ENCODE assay signal across 17 cellular contexts in the genomic region with DNA sequence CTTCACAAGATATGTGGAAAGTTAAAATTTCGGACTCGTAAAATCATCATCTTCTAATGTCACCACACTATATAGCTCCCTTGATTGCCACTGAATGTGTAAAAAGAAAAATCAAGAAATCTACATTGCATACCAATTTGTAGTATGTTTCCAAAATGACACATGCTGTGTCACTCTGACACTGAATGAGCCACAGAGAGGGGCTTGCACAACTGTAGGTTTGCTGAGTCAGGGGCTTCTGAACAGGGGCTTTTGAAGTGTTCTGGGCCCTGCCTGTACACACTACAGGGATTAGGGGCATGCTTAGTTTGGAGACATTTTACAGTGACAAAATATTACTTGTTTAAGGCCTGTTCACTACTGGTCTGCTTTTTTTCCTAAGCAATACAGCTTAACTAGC.
"Had no signal": no experiment of that assay in that cellular context is flagged by ENCODE, and none has a peak within 500 bp of the region (broad histone marks: within the 10 kb centered on the region; RNA-seq: fewer than 3 reads in every experiment).

No MANE protein-coding gene starts in this region.

- FAIRE-seq: endothelial cell of umbilical vein, frontal cortex had no signal

- DNase-seq: activated CD4-positive, alpha-beta T cell treated with anti-CD3 and anti-CD28 coated beads, Interleukin-2, amount 10 ng/mL, durations not matched to agents 7 days and 5 days; activated naive CD8-positive, alpha-beta T cell treated with anti-CD3 and anti-CD28 coated beads for 36 hours; amygdala; body of pancreas; cortex of kidney; effector CD8-positive, alpha-beta T cell; head of caudate nucleus; posterior cingulate gyrus; stimulated activated CD4-positive, alpha-beta T cell treated with anti-CD3 and anti-CD28 coated beads, Interleukin-4, amount 100 ng/mL, for 4 hours; stimulated activated CD8-positive, alpha-beta memory T cell treated with anti-CD3 and anti-CD28 coated beads, Interleukin-4, amount 100 ng/mL, for 48 hours; stimulated activated naive CD4-positive, alpha-beta T cell treated with Interleukin-2 at 50 U/mL for 16 hours; substantia nigra had no signal

- H3K4me1 ChIP-seq: body of pancreas, tibial nerve had no signal

- H3K36me3 Mint-ChIP-seq: activated naive CD8-positive, alpha-beta T cell treated with anti-CD3 and anti-CD28 coated beads for 36 hours had no signal

- H3K27ac Mint-ChIP-seq: activated CD4-positive, alpha-beta T cell treated with anti-CD3 and anti-CD28 coated beads, Interleukin-2, amount 10 ng/mL, durations not matched to agents 7 days and 5 days; activated naive CD8-positive, alpha-beta T cell treated with anti-CD3 and anti-CD28 coated beads for 36 hours had no signal

- H3K27me3 ChIP-seq: body of pancreas, tibial nerve had no signal

- H3K4me1 Mint-ChIP-seq: activated CD4-positive, alpha-beta T cell treated with anti-CD3 and anti-CD28 coated beads, Interleukin-2, amount 10 ng/mL, durations not matched to agents 7 days and 5 days; activated naive CD8-positive, alpha-beta T cell treated with anti-CD3 and anti-CD28 coated beads for 36 hours; central memory CD8-positive, alpha-beta T cell had no signal

- H3K4me3 Mint-ChIP-seq: activated CD4-positive, alpha-beta T cell treated with anti-CD3 and anti-CD28 coated beads, Interleukin-2, amount 10 ng/mL, durations not matched to agents 7 days and 5 days; activated naive CD8-positive, alpha-beta T cell treated with anti-CD3 and anti-CD28 coated beads for 36 hours; central memory CD8-positive, alpha-beta T cell had no signal

- H3K27ac ChIP-seq: body of pancreas, skin epidermis, tibial nerve had no signal

- ATAC-seq: body of pancreas had no signal

- H3K9me3 Mint-ChIP-seq: activated CD4-positive, alpha-beta T cell treated with anti-CD3 and anti-CD28 coated beads, Interleukin-2, amount 10 ng/mL, durations not matched to agents 7 days and 5 days; central memory CD8-positive, alpha-beta T cell had no signal

- H3K36me3 ChIP-seq: tibial nerve had no signal

- H3K4me3 ChIP-seq: body of pancreas, skin epidermis, tibial nerve had no signal

- H3K9me3 ChIP-seq: body of pancreas had no signal

- H3K27me3 Mint-ChIP-seq: activated CD4-positive, alpha-beta T cell treated with anti-CD3 and anti-CD28 coated beads, Interleukin-2, amount 10 ng/mL, durations not matched to agents 7 days and 5 days; activated naive CD8-positive, alpha-beta T cell treated with anti-CD3 and anti-CD28 coated beads for 36 hours; central memory CD8-positive, alpha-beta T cell had no signal
